In the genomic region with DNA sequence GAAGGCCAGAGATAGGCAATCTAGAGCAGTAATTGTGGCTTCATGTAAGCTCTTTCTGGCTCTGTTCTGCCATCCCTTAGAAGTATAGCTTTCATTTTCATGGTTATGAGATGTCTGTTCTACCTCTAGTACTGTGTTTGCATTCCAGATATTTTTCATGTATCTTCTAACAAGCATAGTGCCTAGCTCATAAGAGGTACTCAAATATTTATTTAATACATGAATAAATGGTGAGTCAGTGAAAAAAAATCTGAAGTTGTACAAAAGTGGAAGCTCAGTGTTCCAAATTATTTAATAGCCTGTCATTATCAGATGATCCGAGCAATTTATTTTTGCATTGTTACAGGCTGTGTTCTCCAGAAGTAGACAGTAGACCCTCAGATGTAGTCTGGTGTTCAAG, we compare ENCODE assay signal across 15 cellular contexts.
A peak's percentile ranks its signal among the peaks of the same experiment; 100 is the strongest.
DNase-seq lines count a peak whose midpoint lies in the region; ATAC-seq and TF ChIP-seq lines count a peak whose summit lies in the region.
"Had no signal": no experiment of that assay in that cellular context is flagged by ENCODE, and none has a peak within 500 bp of the region (broad histone marks: within the 10 kb centered on the region; RNA-seq: fewer than 3 reads in every experiment).

No MANE protein-coding gene starts in this region.

- peak overlapping the region; percentile 38; the same call in 1 of the 2 replicates for H2AFZ ChIP-seq in Karpas-422 (ENCODE audit: low read length)
- H2AFZ ChIP-seq in mesenchymal stem cell (ENCODE audit: low read depth, low read length): no peak overlapping the region

- peak; percentile 19 for DNase-seq in AG08396 (ENCODE audit: low spot score)
- DNase-seq in Karpas-422: no peak
- peak; percentile 55 for DNase-seq in choroid plexus epithelial cell (ENCODE audit: low read depth)
- DNase-seq in mesenchymal stem cell: peak; percentile 17
- DNase-seq in NCI-H526 treated with DMSO at 0.1 percent for 48 hours (lab: John Stamatoyannopoulos, UW): no peak
- DNase-seq: activated CD4-positive, alpha-beta T cell treated with anti-CD3 and anti-CD28 coated beads, Interleukin-2, amount 50 U/mL, for 4 hours; NCI-H1048; Peyer's patch; stimulated activated CD4-positive, alpha-beta T cell treated with anti-CD3 and anti-CD28 coated beads, Interleukin-2, amount 100 ng/mL, for 48 hours; stimulated activated naive B cell treated with anti-CD40 and anti-IgM and Interleukin-4, amounts not matched to agents 10 μg/mL and 1 μg/mL and 100 μg/mL, for 72 hours; T-helper 2 cell had no signal

- no peak overlapping the region for H4K8ac ChIP-seq in mesenchymal stem cell (ENCODE audit: low read length)

- no peak overlapping the region for H3K9ac ChIP-seq in Karpas-422 (ENCODE audit: low read length)
- no peak overlapping the region for H3K9ac ChIP-seq in mesenchymal stem cell (ENCODE audit: low read length)
- H3K9ac ChIP-seq: BLaER1 had no signal

- H2BK120ac ChIP-seq in mesenchymal stem cell (ENCODE audit: low read depth, low read length): no peak overlapping the region

- no peak overlapping the region for H2BK5ac ChIP-seq in mesenchymal stem cell (ENCODE audit: low read depth, low read length, poor library complexity, severe bottlenecking)

- no peak overlapping the region for H3K18ac ChIP-seq in mesenchymal stem cell (ENCODE audit: low read depth in 1 of 2, low read length in 2 of 2)

- no peak overlapping the region for H3K14ac ChIP-seq in mesenchymal stem cell (ENCODE audit: low read length in 2 of 2)

- no peak overlapping the region for H3K4ac ChIP-seq in mesenchymal stem cell (ENCODE audit: low read depth in 1 of 2, low read length in 2 of 2)

- H4K91ac ChIP-seq in mesenchymal stem cell (ENCODE audit: low read length): no peak overlapping the region

- H3K23ac ChIP-seq in mesenchymal stem cell (ENCODE audit: low read length in 2 of 2): no peak overlapping the region

- H3K27me3 ChIP-seq in Karpas-422 (ENCODE audit: low read length) (no peaks in the 10 kb centered on the region), mesenchymal stem cell (ENCODE audit: control insufficient read depth in 1 of 2, insufficient read depth in 1 of 2, low read length in 2 of 2) (no peaks in the 10 kb centered on the region)
- H3K27me3 ChIP-seq: BLaER1, Peyer's patch had no signal

- no peaks in the 10 kb centered on the region for H3K79me1 ChIP-seq in mesenchymal stem cell (replicated peaks; ENCODE audit: low read length, poor library complexity, severe bottlenecking)

- no peaks in the 10 kb centered on the region for H3K79me2 ChIP-seq in Karpas-422 (ENCODE audit: low read length)

- H2BK15ac ChIP-seq in mesenchymal stem cell (ENCODE audit: low read depth, poor library complexity, severe bottlenecking): no peak overlapping the region

- 100% methylated on average over 1 of the region's 1 CpG for WGBS in mesenchymal stem cell

- H3K4me2 ChIP-seq in Karpas-422 (ENCODE audit: low read depth, low read length, poor library complexity, severe bottlenecking) (no peak overlapping the region), mesenchymal stem cell (ENCODE audit: low read length, poor library complexity, severe bottlenecking) (no peak overlapping the region)
- H3K4me2 ChIP-seq: BLaER1 had no signal

- no peaks in the 10 kb centered on the region for H3K9me2 ChIP-seq in Karpas-422 (replicated peaks; ENCODE audit: insufficient read depth, low read length)

- no peaks in the 10 kb centered on the region for H4K20me1 ChIP-seq in Karpas-422 (ENCODE audit: insufficient read depth, low read depth, low read length)
- H4K20me1 ChIP-seq: BLaER1 had no signal

- H3K4me3 ChIP-seq in Karpas-422 (ENCODE audit: low read length) (no peak overlapping the region), choroid plexus epithelial cell (ENCODE audit: low read depth, low read length) (no peak overlapping the region), mesenchymal stem cell (ENCODE audit: insufficient read depth in 1 of 2, low read depth in 1 of 2, low read length in 2 of 2) (no peak overlapping the region)
- H3K4me3 ChIP-seq: BLaER1, Peyer's patch had no signal

- H3K4me1 ChIP-seq in Karpas-422 (ENCODE audit: low read length) (no peaks in the 10 kb centered on the region), mesenchymal stem cell (ENCODE audit: control insufficient read depth, insufficient read depth, low read depth, low read length) (peaks cover under 1% of the 10 kb centered on the region)
- H3K4me1 ChIP-seq: BLaER1, Peyer's patch had no signal

- H3K9me3 ChIP-seq in Karpas-422 (ENCODE audit: low read length): no peaks in the 10 kb centered on the region
- H3K9me3 ChIP-seq in mesenchymal stem cell (ENCODE audit: control insufficient read depth, low read length): no peaks in the 10 kb centered on the region
- H3K9me3 ChIP-seq: Peyer's patch had no signal

- no peaks in the 10 kb centered on the region for H3K36me3 ChIP-seq in Karpas-422 (ENCODE audit: insufficient read depth, low read length)
- no peaks in the 10 kb centered on the region for H3K36me3 ChIP-seq in mesenchymal stem cell (ENCODE audit: control insufficient read depth in 1 of 2, insufficient read depth in 2 of 2, low read depth in 1 of 2, low read length in 2 of 2)
- H3K36me3 ChIP-seq: BLaER1, Peyer's patch had no signal

- TF ChIP-seq CTCF in choroid plexus epithelial cell (conservative IDR thresholded peaks at IDR 0.05; ENCODE audit: low read depth, low read length): no peak

- H3K27ac ChIP-seq in Karpas-422 (ENCODE audit: low read length) (no peak overlapping the region), mesenchymal stem cell (ENCODE audit: low read length, poor library complexity, severe bottlenecking) (no peak overlapping the region)
- H3K27ac ChIP-seq: BLaER1, Peyer's patch had no signal

- H2AK5ac ChIP-seq in mesenchymal stem cell (ENCODE audit: low read length, severe bottlenecking): no peak overlapping the region

- ATAC-seq in HG02623 (IDR thresholded peaks at IDR 0.05; ENCODE audit: unreplicated experiment) (no peak), GM19351 (IDR thresholded peaks at IDR 0.05; ENCODE audit: unreplicated experiment) (no peak), GM18519 (IDR thresholded peaks at IDR 0.05; ENCODE audit: low FRiP score, unreplicated experiment) (no peak)
- ATAC-seq: stimulated activated naive B cell treated with anti-CD40 and anti-IgM and Interleukin-4, amounts not matched to agents 10 μg/mL and 1 μg/mL and 100 μg/mL, for 72 hours had no signal

- no peak overlapping the region for H2BK12ac ChIP-seq in mesenchymal stem cell (ENCODE audit: low read length in 2 of 2)

Comparison
In these comparisons a context has a peak if more than half of its experiments do, and no peak if none do; other contexts are left out.
1. DNase-seq: peak in AG08396 (single experiment), choroid plexus epithelial cell (single experiment) and mesenchymal stem cell (single experiment); none in Karpas-422 (single experiment) and NCI-H526 treated with DMSO at 0.1 percent for 48 hours (single experiment).